Comparison of ENCODE assay signal across 21 cellular contexts in the genomic region with DNA sequence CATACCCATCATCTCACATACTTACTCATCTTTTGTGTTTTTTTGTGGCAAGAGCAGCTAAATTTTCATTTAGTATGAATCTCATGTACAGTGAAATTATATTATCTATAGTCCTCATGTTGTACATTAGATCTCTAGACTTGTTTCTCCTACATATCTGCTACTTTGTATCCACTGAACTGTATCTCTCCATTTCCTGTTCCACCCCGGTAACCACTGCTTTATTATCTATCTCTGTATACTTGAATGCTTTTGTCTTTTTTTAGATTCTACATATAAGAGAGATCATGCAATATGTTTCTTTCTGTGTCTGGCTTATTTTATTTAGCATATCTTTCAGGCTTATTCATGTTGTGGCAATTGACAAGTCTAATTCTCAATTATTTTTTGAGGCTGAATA.
"Had no signal": no experiment of that assay in that cellular context is flagged by ENCODE, and none has a peak within 500 bp of the region (broad histone marks: within the 10 kb centered on the region; RNA-seq: fewer than 3 reads in every experiment).

No MANE protein-coding gene starts in this region.

- H3K27me3 Mint-ChIP-seq: activated naive CD4-positive, alpha-beta T cell treated with anti-CD3 and anti-CD28 coated beads, Interleukin-2, amount 10 ng/mL, durations not matched to agents 7 days and 5 days; effector memory CD8-positive, alpha-beta T cell had no signal

- H3K27ac ChIP-seq: colonic mucosa, dorsolateral prefrontal cortex, esophagus muscularis mucosa, parathyroid adenoma, tibial artery, VCaP had no signal

- H3K4me3 Mint-ChIP-seq: activated CD4-positive, alpha-beta T cell treated with anti-CD3 and anti-CD28 coated beads, Interleukin-2, amount 10 ng/mL, durations not matched to agents 24 days and 14 days; activated CD8-positive, alpha-beta memory T cell treated with anti-CD3 and anti-CD28 coated beads, Interleukin-2, amount 10 ng/mL, durations not matched to agents 7 days and 5 days; activated CD8-positive, alpha-beta T cell treated with anti-CD3 and anti-CD28 coated beads for 36 hours; activated naive CD4-positive, alpha-beta T cell treated with anti-CD3 and anti-CD28 coated beads, Interleukin-2, amount 10 ng/mL, durations not matched to agents 7 days and 5 days; effector memory CD8-positive, alpha-beta T cell; nephron; stimulated activated naive CD8-positive, alpha-beta T cell treated with anti-CD3 and anti-CD28 coated beads, Interleukin-15, Interleukin-2, amounts not matched to agents 100 ng/mL and 50 ng/mL, for 24 hours had no signal

- DNase-seq: activated CD4-positive, alpha-beta T cell treated with anti-CD3 and anti-CD28 coated beads, Interleukin-2, amount 10 ng/mL, durations not matched to agents 24 days and 14 days; activated CD8-positive, alpha-beta memory T cell treated with anti-CD3 and anti-CD28 coated beads, Interleukin-2, amount 10 ng/mL, durations not matched to agents 7 days and 5 days; activated CD8-positive, alpha-beta T cell treated with anti-CD3 and anti-CD28 coated beads for 36 hours; activated effector memory CD4-positive, alpha-beta T cell treated with anti-CD3 and anti-CD28 coated beads, Interleukin-2, amount 50 U/mL, for 16 hours; activated naive CD4-positive, alpha-beta T cell treated with anti-CD3 and anti-CD28 coated beads, Interleukin-2, amount 10 ng/mL, durations not matched to agents 7 days and 5 days; activated T-cell treated with anti-CD3 and anti-CD28 coated beads for 4 hours; amygdala; colonic mucosa; dorsolateral prefrontal cortex; effector memory CD8-positive, alpha-beta T cell; hippocampal formation; left ventricle myocardium superior; right cardiac atrium; substantia nigra; tibial artery had no signal

- H3K9me3 Mint-ChIP-seq: activated CD4-positive, alpha-beta T cell treated with anti-CD3 and anti-CD28 coated beads, Interleukin-2, amount 10 ng/mL, durations not matched to agents 24 days and 14 days; activated CD8-positive, alpha-beta T cell treated with anti-CD3 and anti-CD28 coated beads for 36 hours; activated naive CD4-positive, alpha-beta T cell treated with anti-CD3 and anti-CD28 coated beads, Interleukin-2, amount 10 ng/mL, durations not matched to agents 7 days and 5 days; effector memory CD8-positive, alpha-beta T cell; nephron; stimulated activated naive CD8-positive, alpha-beta T cell treated with anti-CD3 and anti-CD28 coated beads, Interleukin-15, Interleukin-2, amounts not matched to agents 100 ng/mL and 50 ng/mL, for 24 hours had no signal

- H3K27ac Mint-ChIP-seq: activated CD4-positive, alpha-beta T cell treated with anti-CD3 and anti-CD28 coated beads, Interleukin-2, amount 10 ng/mL, durations not matched to agents 24 days and 14 days; activated CD8-positive, alpha-beta memory T cell treated with anti-CD3 and anti-CD28 coated beads, Interleukin-2, amount 10 ng/mL, durations not matched to agents 7 days and 5 days; activated CD8-positive, alpha-beta T cell treated with anti-CD3 and anti-CD28 coated beads for 36 hours; activated naive CD4-positive, alpha-beta T cell treated with anti-CD3 and anti-CD28 coated beads, Interleukin-2, amount 10 ng/mL, durations not matched to agents 7 days and 5 days; effector memory CD8-positive, alpha-beta T cell; nephron; stimulated activated naive CD8-positive, alpha-beta T cell treated with anti-CD3 and anti-CD28 coated beads, Interleukin-15, Interleukin-2, amounts not matched to agents 100 ng/mL and 50 ng/mL, for 24 hours had no signal

- H3K9me3 ChIP-seq: colonic mucosa, esophagus muscularis mucosa, tibial artery had no signal

- H3K27me3 ChIP-seq: colonic mucosa, dorsolateral prefrontal cortex, esophagus muscularis mucosa, tibial artery had no signal

- H3K36me3 ChIP-seq: colonic mucosa, esophagus muscularis mucosa, tibial artery had no signal

- H3K4me3 ChIP-seq: colonic mucosa, dorsolateral prefrontal cortex, esophagus muscularis mucosa, tibial artery had no signal

- H3K36me3 Mint-ChIP-seq: activated CD8-positive, alpha-beta memory T cell treated with anti-CD3 and anti-CD28 coated beads, Interleukin-2, amount 10 ng/mL, durations not matched to agents 7 days and 5 days; activated naive CD4-positive, alpha-beta T cell treated with anti-CD3 and anti-CD28 coated beads, Interleukin-2, amount 10 ng/mL, durations not matched to agents 7 days and 5 days had no signal

- H3K9ac ChIP-seq: parathyroid adenoma had no signal

- H3K4me1 Mint-ChIP-seq: activated naive CD4-positive, alpha-beta T cell treated with anti-CD3 and anti-CD28 coated beads, Interleukin-2, amount 10 ng/mL, durations not matched to agents 7 days and 5 days; nephron had no signal

- H3K4me1 ChIP-seq: colonic mucosa, esophagus muscularis mucosa, parathyroid adenoma, tibial artery had no signal

- ATAC-seq: activated CD4-positive, CD25-positive, alpha-beta regulatory T cell treated with anti-CD3 and anti-CD28 coated beads, Interleukin-2, amount 50 U/mL, for 24 hours; activated CD8-positive, alpha-beta memory T cell treated with anti-CD3 and anti-CD28 coated beads, Interleukin-2, amount 10 ng/mL, durations not matched to agents 7 days and 5 days; activated CD8-positive, alpha-beta T cell treated with anti-CD3 and anti-CD28 coated beads for 36 hours; effector memory CD8-positive, alpha-beta T cell; left ventricle myocardium superior; right cardiac atrium had no signal
